ENCODE assay signal across 12 cellular contexts in the genomic region with DNA sequence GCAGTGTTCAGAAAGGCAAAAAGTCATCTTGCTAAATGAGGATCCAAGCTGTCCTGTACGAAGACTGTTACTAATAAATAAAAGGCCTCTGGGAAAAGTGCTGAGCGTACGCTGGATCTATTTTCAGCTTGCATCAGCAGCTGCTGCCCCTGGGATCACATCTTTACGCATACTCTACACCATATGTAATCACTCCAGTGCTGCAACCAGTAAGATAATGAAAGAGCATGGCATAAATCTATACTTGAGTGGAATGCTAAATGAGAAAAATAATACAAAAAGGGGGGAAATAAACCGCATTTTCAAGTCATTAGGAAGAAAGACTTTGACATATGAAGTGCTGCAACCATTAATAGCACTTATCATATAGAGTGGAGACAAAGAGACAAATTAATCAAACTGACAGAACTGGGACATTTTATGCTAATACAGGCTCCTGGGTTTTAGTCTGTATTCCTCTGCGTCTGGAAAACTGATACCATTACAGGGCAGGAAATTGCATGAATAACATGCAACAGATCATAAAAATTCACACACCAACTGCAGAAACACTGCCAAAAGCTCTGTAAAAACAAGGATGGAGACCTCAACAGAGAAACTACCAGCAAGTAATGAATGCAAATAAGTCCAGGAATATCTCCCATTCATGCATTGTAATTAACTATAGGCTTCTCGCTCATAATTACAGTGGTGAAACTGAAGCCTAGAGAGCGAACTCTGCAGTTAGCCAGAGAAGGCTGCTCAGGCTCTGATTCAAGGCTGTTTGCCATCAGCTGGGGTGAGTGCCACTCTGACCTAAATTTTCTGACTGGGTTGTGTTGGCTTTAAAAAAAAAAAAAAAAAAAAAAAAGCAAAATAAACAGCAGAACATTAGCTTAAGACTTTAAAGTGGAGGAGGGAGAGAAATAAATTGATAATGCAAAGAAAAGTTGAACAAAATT.
DNase-seq lines count a peak whose midpoint lies in the region; ATAC-seq and TF ChIP-seq lines count a peak whose summit lies in the region.
"Had no signal": no experiment of that assay in that cellular context is flagged by ENCODE, and none has a peak within 500 bp of the region (broad histone marks: within the 10 kb centered on the region; RNA-seq: fewer than 3 reads in every experiment).

No MANE protein-coding gene starts in this region.

- intact Hi-C loops in sciatic nerve (cut with DNase I): loop anchor here (10.0 kb wide), 1 partner anchor 317 kb away; the partner anchor contains the start of gene BACH2

- DNase-seq in NCI-H1048 (lab: John Stamatoyannopoulos, UW) (peak; percentile 8), NCI-H774 (lab: John Stamatoyannopoulos, UW) (peak; percentile 65), fibroblast of the aortic adventitia (ENCODE audit: low read depth) (peak; percentile 37), sciatic nerve (ENCODE audit: low spot score) (no peak), UCSD-AML1 (lab: John Stamatoyannopoulos, UW; ENCODE audit: unreplicated experiment) (no peak), CD1c-positive myeloid dendritic cell (ENCODE audit: extremely low spot score) (no peak)
- DNase-seq: EL, NCI-H226, T-helper 9 cell had no signal

- no peak for TF ChIP-seq CTCF in fibroblast of the aortic adventitia (IDR thresholded peaks at IDR 0.05; ENCODE audit: insufficient read depth, low read length)

- ATAC-seq in sciatic nerve: peak; percentile 47
- ATAC-seq in GM18907 (IDR thresholded peaks at IDR 0.05; ENCODE audit: unreplicated experiment): no peak
- no peak for ATAC-seq in GM18520 (IDR thresholded peaks at IDR 0.05; ENCODE audit: unreplicated experiment)
- ATAC-seq: stimulated activated memory B cell treated with anti-CD40 and anti-IgM and Interleukin-4, amounts not matched to agents 10 μg/mL and 1 μg/mL and 100 μg/mL, for 72 hours had no signal

- H3K4me3 ChIP-seq in fibroblast of the aortic adventitia (ENCODE audit: low read depth, low read length): no peak overlapping the region

Comparison
In these comparisons a context has a peak if more than half of its experiments do, and no peak if none do; other contexts are left out.
1. DNase-seq: peak in NCI-H1048 (single experiment), NCI-H774 (single experiment) and fibroblast of the aortic adventitia (single experiment); none in sciatic nerve (single experiment), UCSD-AML1 (single experiment) and CD1c-positive myeloid dendritic cell (single experiment).